In the genomic region with DNA sequence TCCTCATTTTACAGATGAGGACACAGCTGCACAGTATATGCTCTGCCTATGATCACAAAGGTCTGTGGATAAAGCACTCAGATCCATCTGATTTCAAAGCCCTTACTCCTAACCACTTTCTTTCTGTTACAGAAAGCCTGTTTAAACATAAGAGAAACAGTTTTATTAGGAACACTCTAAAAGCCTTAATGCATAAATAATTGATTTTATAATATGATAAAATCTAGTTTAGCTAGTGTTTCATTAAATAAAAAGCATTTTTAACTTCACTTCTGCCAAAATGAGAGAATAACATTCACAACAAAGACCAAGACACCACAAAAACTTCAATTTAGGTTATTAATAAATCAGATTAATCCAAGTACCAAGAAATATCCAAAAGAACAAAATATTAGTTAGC, we compare ENCODE assay signal across 7 cellular contexts.
"Had no signal": no experiment of that assay in that cellular context is flagged by ENCODE, and none has a peak within 500 bp of the region (broad histone marks: within the 10 kb centered on the region; RNA-seq: fewer than 3 reads in every experiment).

No MANE protein-coding gene starts in this region.

- H3K9me3 Mint-ChIP-seq: GM23338, H9 had no signal

- ATAC-seq: GM23338, K562 had no signal

- DNase-seq: H9, HCEC 1CT, IMR-90 had no signal

- H3K27ac Mint-ChIP-seq: GM23338 had no signal

- H3K4me1 Mint-ChIP-seq: GM23338, H9 had no signal

- FAIRE-seq: H1, HTR-8/SVneo, K562 had no signal

- H3K4me3 Mint-ChIP-seq: GM23338, H9 had no signal
